In the genomic region with DNA sequence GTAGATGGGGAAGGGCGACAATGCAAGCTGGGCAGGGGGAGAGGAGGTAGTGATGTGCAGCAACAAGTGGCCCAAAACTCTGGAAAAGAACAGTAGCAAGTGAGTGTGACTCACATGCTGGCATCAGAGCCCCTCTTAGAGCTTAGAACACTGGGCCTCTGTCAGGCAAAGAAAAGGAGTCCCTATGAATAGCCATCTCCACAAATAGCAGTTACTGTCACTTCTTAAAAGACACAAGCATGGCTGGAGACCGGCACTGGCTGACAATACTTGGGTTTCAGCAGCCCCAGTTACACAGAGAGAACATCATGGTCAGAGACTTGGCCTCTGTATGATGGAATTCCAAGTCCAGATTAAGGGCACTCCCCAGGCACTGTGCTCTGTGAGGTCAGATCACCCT, we compare ENCODE assay signal across 26 cellular contexts. TPM values are rescaled to one million over a fixed set of nuclear protein-coding genes. Genes with fewer than 3 reads are reported as not detected.
DNase-seq lines count a peak whose midpoint lies in the region; ATAC-seq, FAIRE-seq and TF ChIP-seq lines count a peak whose summit lies in the region.
"Had no signal": no experiment of that assay in that cellular context is flagged by ENCODE, and none has a peak within 500 bp of the region (broad histone marks: within the 10 kb centered on the region; RNA-seq: fewer than 3 reads in every experiment).

No MANE protein-coding gene starts in this region.

- H3K9me3 ChIP-seq in PC-3 (ENCODE audit: low read length) (no peaks in the 10 kb centered on the region), neuronal stem cell (replicated peaks in 1 of 2; ENCODE audit: control insufficient read depth in 2 of 2, insufficient read depth in 1 of 2, low read depth in 1 of 2, low read length in 2 of 2) (no peaks in the 10 kb centered on the region)
- H3K9me3 ChIP-seq: mucosa of descending colon, stomach, uterus had no signal

- H3K79me2 ChIP-seq in PC-3 (ENCODE audit: low read length): no peaks in the 10 kb centered on the region

- no peak overlapping the region for H3K23ac ChIP-seq in neuronal stem cell (ENCODE audit: low read depth, low read length, poor library complexity)

- H3K4me1 ChIP-seq in rectal smooth muscle tissue (ENCODE audit: control insufficient read depth, insufficient read depth, low read length) (no peaks in the 10 kb centered on the region), PC-3 (ENCODE audit: insufficient read depth, low read length) (peaks cover 15% of the 10 kb centered on the region), neuronal stem cell (ENCODE audit: control insufficient read depth in 2 of 2, insufficient read depth in 1 of 2, low read depth in 1 of 2, low read length in 2 of 2) (peaks cover 7 to 17% of the 10 kb centered on the region in 2 donors)
- H3K4me1 ChIP-seq: stomach, uterus had no signal

- no peak overlapping the region for H2AK5ac ChIP-seq in neuronal stem cell (ENCODE audit: low read depth, low read length)

- POLR2A ChIA-PET in PC-3 (lab: Charles Lee; ENCODE audit: unreplicated experiment): no interaction called here

- H4K91ac ChIP-seq in neuronal stem cell (ENCODE audit: low read depth, low read length, poor library complexity): no peak overlapping the region

- BruUV-seq in PC-3 (replicated peaks; lab: Mats Ljungman, UMichigan): no TSS peak

- H2BK5ac ChIP-seq in neuronal stem cell (ENCODE audit: low read length): no peak overlapping the region

- no peak for TF ChIP-seq POLR2A in H54 (IDR thresholded peaks at IDR 0.05; ENCODE audit: low read depth, low read length)

- no peak overlapping the region for H2BK120ac ChIP-seq in neuronal stem cell (ENCODE audit: low read depth, low read length)

- intact Hi-C loops in PC-3 (cut with micrococcal nuclease): no loop called here

- no peaks in the 10 kb centered on the region for H4K20me1 ChIP-seq in PC-3 (ENCODE audit: low read length)

- no peak overlapping the region for H3K14ac ChIP-seq in neuronal stem cell (ENCODE audit: low read length)

- H3K36me3 ChIP-seq in rectal smooth muscle tissue (ENCODE audit: control insufficient read depth, insufficient read depth, low read length): no peaks in the 10 kb centered on the region
- peaks cover 7% of the 10 kb centered on the region for H3K36me3 ChIP-seq in PC-3 (ENCODE audit: low read depth, low read length)
- H3K36me3 ChIP-seq in neuronal stem cell (replicated peaks in 1 of 2; ENCODE audit: control insufficient read depth in 2 of 2, insufficient read depth in 2 of 2, low read length in 2 of 2): peaks cover under 1 to 15% of the 10 kb centered on the region in 2 donors
- H3K36me3 ChIP-seq: uterus had no signal

- H4K8ac ChIP-seq in neuronal stem cell (ENCODE audit: low read depth, low read length): no peak overlapping the region

- FAIRE-seq in H54 (lab: Jason Lieb, UNC): peak; percentile 27

- DNase-seq in H54 (ENCODE audit: insufficient read length, low spot score) (no peak), inferior parietal cortex (ENCODE audit: extremely low spot score) (peak; percentile 75), PC-3 (no peak), neuronal stem cell (ENCODE audit: low spot score) (no peak), AML-193 (lab: John Stamatoyannopoulos, UW) (no peak)
- DNase-seq: ACHN; activated B cell treated with CpG ODN at 0.5 μM for 24 hours; activated CD8-positive, alpha-beta T cell treated with anti-CD3 and anti-CD28 coated beads, Interleukin-2, amount 10 ng/mL, durations not matched to agents 7 days and 5 days; activated T-cell treated with anti-CD3 and anti-CD28 coated beads, Interleukin-2, amount 50 U/mL, for 72 hours; CD4-positive, CD25-positive, alpha-beta regulatory T cell; foreskin fibroblast; GDM1; H9; mucosa of descending colon; NCI-H1417; NCI-H526; SHP77; stimulated activated CD4-positive, alpha-beta T cell treated with anti-CD3 and anti-CD28 coated beads, Interleukin-4, amount 100 ng/mL, for 1 hour; stomach; uterus had no signal

- H3K27ac ChIP-seq in cingulate gyrus (ENCODE audit: low read depth, low read length) (peak overlapping the region; percentile 85), rectal smooth muscle tissue (ENCODE audit: low read depth, low read length) (peak overlapping the region; percentile 10), PC-3 (ENCODE audit: low read length) (no peak overlapping the region), neuronal stem cell (replicated peaks; ENCODE audit: low read length) (no peak overlapping the region)
- H3K27ac ChIP-seq: epithelial cell of prostate, skin epidermis, stomach, uterus had no signal

- no peak for TF ChIP-seq CTCF in PC-3 (conservative IDR thresholded peaks at IDR 0.05; ENCODE audit: low read depth, low read length)

- H3K9me2 ChIP-seq in PC-3 (replicated peaks; ENCODE audit: low read length): no peaks in the 10 kb centered on the region

- no CpG with 5 or more reads among the region's 2 CpGs for WGBS in neuronal stem cell (ENCODE audit: extremely low coverage in 2 of 2, insufficient read length in 2 of 2, insufficient replicate concordance in 1 of 2), 2 donors

- no peak overlapping the region for H3K4ac ChIP-seq in neuronal stem cell (ENCODE audit: low read length)

- no peak overlapping the region for H3K9ac ChIP-seq in rectal smooth muscle tissue (ENCODE audit: low read length)
- H3K9ac ChIP-seq in PC-3 (ENCODE audit: low read length): no peak overlapping the region
- no peak overlapping the region for H3K9ac ChIP-seq in neuronal stem cell (ENCODE audit: low read depth, low read length, poor library complexity)

- H3K18ac ChIP-seq in neuronal stem cell (ENCODE audit: low read length): no peak overlapping the region

- H3K79me1 ChIP-seq in neuronal stem cell (ENCODE audit: low read depth, low read length): no peaks in the 10 kb centered on the region

- no peaks in the 10 kb centered on the region for H3K27me3 ChIP-seq in rectal smooth muscle tissue (ENCODE audit: control insufficient read depth, insufficient read depth, low read length)
- H3K27me3 ChIP-seq in PC-3 (ENCODE audit: low read length): no peaks in the 10 kb centered on the region
- peaks cover 0 to 27% (median 0%) of the 10 kb centered on the region in 3 experiments for H3K27me3 ChIP-seq in neuronal stem cell (ENCODE audit: control insufficient read depth in 3 of 3, insufficient read depth in 3 of 3, low read depth in 1 of 3, low read length in 3 of 3)
- H3K27me3 ChIP-seq: stomach, uterus had no signal

- H2AFZ ChIP-seq in PC-3 (ENCODE audit: low read length): no peak overlapping the region
- no peak overlapping the region for H2AFZ ChIP-seq in neuronal stem cell (ENCODE audit: low read length)

- H2BK15ac ChIP-seq in neuronal stem cell (ENCODE audit: low read length): no peak overlapping the region

- H3F3A ChIP-seq in PC-3 (ENCODE audit: low read length, unreplicated experiment): no peaks in the 10 kb centered on the region

- ATAC-seq in HG03354 (IDR thresholded peaks at IDR 0.05; ENCODE audit: poor library complexity, severe bottlenecking, unreplicated experiment) (no peak), PC-3 (no peak)
- ATAC-seq: activated CD8-positive, alpha-beta T cell treated with anti-CD3 and anti-CD28 coated beads, Interleukin-2, amount 10 ng/mL, durations not matched to agents 7 days and 5 days; activated T-cell treated with anti-CD3 and anti-CD28 coated beads, Interleukin-2, amount 50 U/mL, for 72 hours; left lobe of liver; mucosa of descending colon had no signal

- no peak overlapping the region for H2BK12ac ChIP-seq in neuronal stem cell (ENCODE audit: low read length)

- no peak overlapping the region for H3K4me3 ChIP-seq in rectal smooth muscle tissue (ENCODE audit: low read length)
- no peak overlapping the region for H3K4me3 ChIP-seq in PC-3 (ENCODE audit: low read length)
- no peak overlapping the region for H3K4me3 ChIP-seq in neuronal stem cell (ENCODE audit: low read length in 2 of 2)
- H3K4me3 ChIP-seq: mucosa of descending colon, skin epidermis, stomach, uterus had no signal

- CTCF ChIA-PET in PC-3 (lab: Charles Lee): no interaction called here

- H3K4me2 ChIP-seq in PC-3 (ENCODE audit: low read length): no peak overlapping the region
- no peak overlapping the region for H3K4me2 ChIP-seq in neuronal stem cell (ENCODE audit: insufficient read depth, low read length, poor library complexity, severe bottlenecking)

RNA-seq across cellular contexts. Expression of a gene that starts 58.2 kb away (rescaled TPM):
- total RNA-seq in PC-3 (2014; rRNA removed): 36.6 and 51.5 TPM in 2 replicates
- 22.8 TPM for polyA plus RNA-seq in neuronal stem cell (2013, experiment 1 of 2)
- polyA plus RNA-seq in neuronal stem cell (2013, experiment 2 of 2): 21.8 TPM

RNA-seq across cellular contexts. Expression of a gene that starts 59.5 kb away (rescaled TPM):
- 24.9 and 25.4 TPM in 2 replicates for total RNA-seq in PC-3 (2014; rRNA removed)
- polyA plus RNA-seq in neuronal stem cell (2013, experiment 1 of 2): 12.6 TPM
- 12.1 TPM for polyA plus RNA-seq in neuronal stem cell (2013, experiment 2 of 2)

Comparison
In these comparisons a context has a peak if more than half of its experiments do, and no peak if none do; other contexts are left out.
1. H3K27ac ChIP-seq: peak in cingulate gyrus (single experiment) and rectal smooth muscle tissue (single experiment); none in PC-3 (single experiment) and neuronal stem cell (single experiment).